ENCODE assay signal across 21 cellular contexts in genomic region chr14:24070285-24071143, GRCh38. TPM values are rescaled to one million over a fixed set of nuclear protein-coding genes. Genes with fewer than 3 reads are reported as not detected.
DNase-seq lines count a peak whose midpoint lies in the region; ATAC-seq, FAIRE-seq and TF ChIP-seq lines count a peak whose summit lies in the region.
"Had no signal": no experiment of that assay in that cellular context is flagged by ENCODE, and none has a peak within 500 bp of the region (broad histone marks: within the 10 kb centered on the region; RNA-seq: fewer than 3 reads in every experiment).

No MANE protein-coding gene starts in this region.

- H2BK12ac ChIP-seq in H1 (ENCODE audit: low read depth, low read length): 0 out of 2 replicates have a peak overlapping the region, but pooled peaks have one; percentile 50

- 90% methylated on average over 10 of the region's 10 CpGs; no CpG with 5 or more reads in 1 of the 2 experiments for WGBS in H1 (ENCODE audit: extremely low coverage in 1 of 2, insufficient coverage in 1 of 2, insufficient read length in 1 of 2, insufficient replicate concordance in 2 of 2, low coverage in 1 of 2, low lambda C conversion rate in 2 of 2, missing lambda C conversion rate in 1 of 2), 2 experiments

- no peak overlapping the region for H3K14ac ChIP-seq in H1 (ENCODE audit: insufficient read length)

- no peaks in the 10 kb centered on the region for H3K36me3 ChIP-seq in DND-41 (ENCODE audit: insufficient read depth, low read length)
- H3K36me3 ChIP-seq in H1 (ENCODE audit: control insufficient read depth in 2 of 4, insufficient read depth in 4 of 4, low read length in 3 of 4): no peaks in the 10 kb centered on the region
- H3K36me3 ChIP-seq in ascending aorta: no peaks in the 10 kb centered on the region
- H3K36me3 ChIP-seq: BLaER1 treated with 17β-estradiol and CSF1 and Interleukin-3, amounts not matched to agents 10 nM and 100 nM; left lung; right atrium auricular region; upper lobe of left lung had no signal

- H3K27ac ChIP-seq in DND-41 (ENCODE audit: low read length) (no peak overlapping the region), H1 (ENCODE audit: low read depth, low read length) (no peak overlapping the region), ascending aorta (no peak overlapping the region)
- H3K27ac ChIP-seq: BLaER1 treated with 17β-estradiol and CSF1 and Interleukin-3, amounts not matched to agents 10 nM and 100 nM; left lung; right atrium auricular region; upper lobe of left lung had no signal

- H4K5ac ChIP-seq in H1 (ENCODE audit: insufficient read length, low read depth, low read length): no peak overlapping the region

- H3K23me2 ChIP-seq in H1 (ENCODE audit: low read depth, low read length): no peaks in the 10 kb centered on the region

- H3K4ac ChIP-seq in H1 (replicated peaks; ENCODE audit: insufficient read length, low read depth, low read length): no peak overlapping the region

- no peak overlapping the region for H3K4me2 ChIP-seq in DND-41 (ENCODE audit: insufficient read depth, low read length)
- H3K4me2 ChIP-seq in H1 (ENCODE audit: insufficient read depth in 1 of 2, low read depth in 2 of 2, low read length in 2 of 2): no peak overlapping the region
- H3K4me2 ChIP-seq: BLaER1 treated with 17β-estradiol and CSF1 and Interleukin-3, amounts not matched to agents 10 nM and 100 nM had no signal

- DNase-seq in NCI-H1436 (lab: John Stamatoyannopoulos, UW) (peak; percentile 40), NCI-H1436 treated with DMSO at 0.1 percent for 48 hours (lab: John Stamatoyannopoulos, UW) (no peak), DND-41 (no peak), NCI-H526 treated with DMSO at 0.1 percent for 48 hours (lab: John Stamatoyannopoulos, UW) (peak; percentile 49), H1 (ENCODE audit: low read depth in 1 of 2, low spot score in 2 of 2) (no peak), T-helper 9 cell (no peak), DMS 273 (lab: John Stamatoyannopoulos, UW; ENCODE audit: unreplicated experiment) (no peak), ascending aorta (ENCODE audit: low spot score in 2 of 2) (no peak)
- DNase-seq: activated CD4-positive, alpha-beta T cell treated with anti-CD3 and anti-CD28 coated beads, Interleukin-2, amount 50 U/mL, for 1 hour; DMS153; H9; NCI-H446 treated with DMSO at 0.1 percent for 48 hours; upper lobe of left lung had no signal

- no peak overlapping the region for H3K23ac ChIP-seq in H1 (ENCODE audit: insufficient read length)

- H2BK15ac ChIP-seq in H1 (ENCODE audit: low read length): 0 out of 2 replicates have a peak overlapping the region, but pooled peaks have one; percentile 75

- H3K9me3 ChIP-seq in DND-41 (ENCODE audit: insufficient read depth, low read length, severe bottlenecking) (no peaks in the 10 kb centered on the region), H1 (ENCODE audit: insufficient read depth in 2 of 2, low read depth in 1 of 2, low read length in 1 of 2) (no peaks in the 10 kb centered on the region), ascending aorta (no peaks in the 10 kb centered on the region)
- H3K9me3 ChIP-seq: BLaER1 treated with 17β-estradiol and CSF1 and Interleukin-3, amounts not matched to agents 10 nM and 100 nM; left lung; right atrium auricular region; upper lobe of left lung had no signal

- TF ChIP-seq RAD21 in H1 (IDR thresholded peaks at IDR 0.05 in 1 of 2, conservative IDR thresholded peaks at IDR 0.05 in 1 of 2; ENCODE audit: low read depth in 2 of 2, low read length in 2 of 2): no peak

- no peak overlapping the region for H3K56ac ChIP-seq in H1 (replicated peaks; ENCODE audit: insufficient read length, low read depth, low read length)

- no peak overlapping the region for H3K9ac ChIP-seq in DND-41 (ENCODE audit: low read depth, low read length)
- no peak overlapping the region for H3K9ac ChIP-seq in H1 (replicated peaks in 1 of 4; ENCODE audit: extremely low read depth in 1 of 4, low read depth in 3 of 4, low read length in 3 of 4)
- H3K9ac ChIP-seq: BLaER1 treated with 17β-estradiol and CSF1 and Interleukin-3, amounts not matched to agents 10 nM and 100 nM had no signal

- TF ChIP-seq CTCF in DND-41 (IDR thresholded peaks at IDR 0.05; ENCODE audit: borderline replicate concordance, extremely low read depth, low read length, poor library complexity, severe bottlenecking) (no peak), H1 (IDR thresholded peaks at IDR 0.05; ENCODE audit: control extremely low read depth in 1 of 3, insufficient read depth in 1 of 3, low read depth in 1 of 3, low read length in 3 of 3) (no peak), ascending aorta (IDR thresholded peaks at IDR 0.05) (no peak)

- no peak for TF ChIP-seq EP300 in H1 (IDR thresholded peaks at IDR 0.05; ENCODE audit: borderline replicate concordance in 1 of 2, low read depth in 2 of 2, low read length in 2 of 2)

- 0 out of 2 replicates have a peak overlapping the region, but pooled peaks have one; percentile 57 for H2AK5ac ChIP-seq in H1 (ENCODE audit: low read depth, low read length)

- no peaks in the 10 kb centered on the region for H4K20me1 ChIP-seq in DND-41 (ENCODE audit: insufficient read depth, low read length)
- H4K20me1 ChIP-seq in H1 (replicated peaks in 1 of 2; ENCODE audit: control insufficient read depth in 1 of 2, insufficient read depth in 2 of 2, low read length in 2 of 2): no peaks in the 10 kb centered on the region
- H4K20me1 ChIP-seq: BLaER1 treated with 17β-estradiol and CSF1 and Interleukin-3, amounts not matched to agents 10 nM and 100 nM had no signal

- POLR2A ChIA-PET in H1 (lab: Charles Lee; ENCODE audit: partially characterized antibody): interaction anchor here (1.2 to 27.2 kb wide), 6 partner anchors 9 to 91 kb away, joined by 4 to 626 read pairs (median 11); partner anchors contain the start of genes IRF9 and PCK2

- H3K4me3 ChIP-seq in DND-41 (ENCODE audit: low read depth in 1 of 2, low read length in 2 of 2) (no peak overlapping the region), H1 (ENCODE audit: extremely low read depth in 1 of 4, insufficient read depth in 2 of 4, low read depth in 3 of 4, low read length in 4 of 4) (no peak overlapping the region), ascending aorta (no peak overlapping the region)
- H3K4me3 ChIP-seq: BLaER1 treated with 17β-estradiol and CSF1 and Interleukin-3, amounts not matched to agents 10 nM and 100 nM; left lung; right atrium auricular region; upper lobe of left lung had no signal

- FAIRE-seq in H1 (lab: Jason Lieb, UNC): no peak
- FAIRE-seq: A204.1, RCC 7860, TTC549 had no signal

- H3K79me2 ChIP-seq in DND-41 (ENCODE audit: insufficient read depth, low read length) (no peaks in the 10 kb centered on the region), H1 (ENCODE audit: control insufficient read depth in 1 of 2, insufficient read depth in 2 of 2, low read length in 2 of 2) (no peaks in the 10 kb centered on the region)

- H3K18ac ChIP-seq in H1 (ENCODE audit: extremely low read depth, low read length): no peak overlapping the region

- no peak overlapping the region for H4K91ac ChIP-seq in H1 (replicated peaks; ENCODE audit: insufficient read length, low read length)

- H2BK20ac ChIP-seq in H1 (ENCODE audit: low read length): no peak overlapping the region

- no peak overlapping the region for H2BK5ac ChIP-seq in H1 (ENCODE audit: low read depth, low read length)

- CTCF ChIA-PET in H1 (lab: Charles Lee; ENCODE audit: partially characterized antibody): interaction anchor here (0.7 to 23.8 kb wide), 13 partner anchors 9 to 371 kb away, joined by 3 to 316 read pairs (median 5); partner anchors contain the start of genes CARMIL3, DHRS4, IRF9 and PCK2

- no peak overlapping the region for H2BK120ac ChIP-seq in H1 (replicated peaks; ENCODE audit: low read depth, low read length)

- TF ChIP-seq POLR2A in H1 (IDR thresholded peaks at IDR 0.05; ENCODE audit: control extremely low read depth in 1 of 2, low read depth in 2 of 2, low read length in 2 of 2): no peak

- H3K27me3 ChIP-seq in DND-41 (ENCODE audit: insufficient read depth, low read length, poor library complexity) (no peaks in the 10 kb centered on the region), H1 (replicated peaks in 1 of 4; ENCODE audit: control insufficient read depth in 3 of 4, extremely low read depth in 1 of 4, insufficient read depth in 3 of 4, low read length in 3 of 4) (no peaks in the 10 kb centered on the region; a peak in 1 of 7 replicates), ascending aorta (no peaks in the 10 kb centered on the region)
- H3K27me3 ChIP-seq: BLaER1 treated with 17β-estradiol and CSF1 and Interleukin-3, amounts not matched to agents 10 nM and 100 nM; right atrium auricular region; upper lobe of left lung had no signal

- intact Hi-C loops in ascending aorta (cut with DNase I): no loop called here

- H2AFZ ChIP-seq in DND-41 (ENCODE audit: low read depth, low read length) (no peak overlapping the region), H1 (ENCODE audit: low read length) (no peak overlapping the region)

- no peaks in the 10 kb centered on the region for H3K79me1 ChIP-seq in H1 (ENCODE audit: low read depth, low read length)

- H4K8ac ChIP-seq in H1 (ENCODE audit: extremely low read depth, insufficient read depth, low read length): no peak overlapping the region

- ATAC-seq in DND-41 (ENCODE audit: insufficient read depth, low read depth): 0 out of 3 replicates have a peak, but pooled peaks have one; percentile 16
- ATAC-seq: left lung had no signal

- H3K4me1 ChIP-seq in DND-41 (ENCODE audit: insufficient read depth, low read length) (no peaks in the 10 kb centered on the region), H1 (replicated peaks in 1 of 4; ENCODE audit: control insufficient read depth in 3 of 4, insufficient read depth in 4 of 4, low read length in 3 of 4) (no peaks in the 10 kb centered on the region), ascending aorta (peaks cover 3 to 15% of the 10 kb centered on the region in 2 donors)
- H3K4me1 ChIP-seq: left lung had no signal

RNA-seq across cellular contexts. Expression of gene CPNE6, which starts 0.8 kb away (rescaled TPM):
- total RNA-seq in H1 (2021; fragmentation: NEBNext Ultra II Directional; extraction: Animal tissue kit (Norgen Biotek cat#: 25700)): not detected in 2 replicates
- 0.02 and 0.05 TPM in 2 replicates for polyA plus RNA-seq in H1 (2011; rRNA removed)
- polyA plus RNA-seq in H1 (2011; cell fraction: cytosol; rRNA removed): not detected
- 0.81 TPM for polyA plus RNA-seq in H1 (2011; cell fraction: nucleus; rRNA removed)
- not detected in 4 replicates for polyA plus RNA-seq in H1 (2012, experiment 1 of 2)
- not detected for polyA plus RNA-seq in H1 (2012, experiment 2 of 2)
- 0.04 TPM for polyA plus RNA-seq in H1 (2013, experiment 1 of 2)
- not detected for polyA plus RNA-seq in H1 (2013, experiment 2 of 2)
- polyA minus RNA-seq in H1 (2011; rRNA and poly(A)+ RNA removed): 0.07 TPM in 1 of 2 replicates, not detected in the other
- polyA minus RNA-seq in H1 (2011; cell fraction: cytosol; rRNA and poly(A)+ RNA removed): not detected
- not detected for polyA minus RNA-seq in H1 (2011; cell fraction: nucleus; rRNA and poly(A)+ RNA removed)
- total RNA-seq in ascending aorta: not detected
- total RNA-seq: H9, left lung, M059J, mononuclear cell, upper lobe of left lung had no signal

RNA-seq across cellular contexts. Expression of gene CARMIL3, which starts 18.7 kb away (rescaled TPM):
- 8.5 and 9.0 TPM in 2 replicates for total RNA-seq in H1 (2021; fragmentation: NEBNext Ultra II Directional; extraction: Animal tissue kit (Norgen Biotek cat#: 25700))
- polyA plus RNA-seq in H1 (2011; rRNA removed): 6.0 and 7.8 TPM in 2 replicates
- 6.2 TPM for polyA plus RNA-seq in H1 (2011; cell fraction: cytosol; rRNA removed)
- polyA plus RNA-seq in H1 (2011; cell fraction: nucleus; rRNA removed): 66.0 TPM
- polyA plus RNA-seq in H1 (2012, experiment 1 of 2): 8.3 to 9.7 TPM (median 9.4 TPM) in 4 replicates
- polyA plus RNA-seq in H1 (2012, experiment 2 of 2): 4.6 TPM
- 4.0 TPM for polyA plus RNA-seq in H1 (2013, experiment 1 of 2)
- 3.4 TPM for polyA plus RNA-seq in H1 (2013, experiment 2 of 2)
- polyA minus RNA-seq in H1 (2011; rRNA and poly(A)+ RNA removed): 9.5 and 11.4 TPM in 2 replicates
- 3.9 TPM for polyA minus RNA-seq in H1 (2011; cell fraction: cytosol; rRNA and poly(A)+ RNA removed)
- polyA minus RNA-seq in H1 (2011; cell fraction: nucleus; rRNA and poly(A)+ RNA removed): 17.4 TPM
- total RNA-seq in ascending aorta: not detected
- total RNA-seq: M059J, right atrium auricular region had no signal

RNA-seq across cellular contexts. Expression of gene PCK2, which starts 23.6 kb away (rescaled TPM):
- total RNA-seq in H1 (2021; fragmentation: NEBNext Ultra II Directional; extraction: Animal tissue kit (Norgen Biotek cat#: 25700)): 79.3 and 81.9 TPM in 2 replicates
- 115 and 221 TPM in 2 replicates for polyA plus RNA-seq in H1 (2011; rRNA removed)
- polyA plus RNA-seq in H1 (2011; cell fraction: cytosol; rRNA removed): 165 TPM
- polyA plus RNA-seq in H1 (2011; cell fraction: nucleus; rRNA removed): 263 TPM
- 63.9 to 105 TPM (median 99.4 TPM) in 4 replicates for polyA plus RNA-seq in H1 (2012, experiment 1 of 2)
- polyA plus RNA-seq in H1 (2012, experiment 2 of 2): 105 TPM
- 67.3 TPM for polyA plus RNA-seq in H1 (2013, experiment 1 of 2)
- polyA plus RNA-seq in H1 (2013, experiment 2 of 2): 67.0 TPM
- 75.2 and 96.9 TPM in 2 replicates for polyA minus RNA-seq in H1 (2011; rRNA and poly(A)+ RNA removed)
- polyA minus RNA-seq in H1 (2011; cell fraction: cytosol; rRNA and poly(A)+ RNA removed): 79.0 TPM
- polyA minus RNA-seq in H1 (2011; cell fraction: nucleus; rRNA and poly(A)+ RNA removed): 63.1 TPM
- total RNA-seq in ascending aorta: 26.1 TPM

RNA-seq across cellular contexts. Expression of gene DCAF11, which starts 44.1 kb away (rescaled TPM):
- 63.6 and 67.2 TPM in 2 replicates for total RNA-seq in H1 (2021; fragmentation: NEBNext Ultra II Directional; extraction: Animal tissue kit (Norgen Biotek cat#: 25700))
- polyA plus RNA-seq in H1 (2011; rRNA removed): 60.4 and 74.6 TPM in 2 replicates
- polyA plus RNA-seq in H1 (2011; cell fraction: cytosol; rRNA removed): 80.4 TPM
- 82.9 TPM for polyA plus RNA-seq in H1 (2011; cell fraction: nucleus; rRNA removed)
- polyA plus RNA-seq in H1 (2012, experiment 1 of 2): 58.7 to 73.6 TPM (median 70.9 TPM) in 4 replicates
- 77.2 TPM for polyA plus RNA-seq in H1 (2012, experiment 2 of 2)
- polyA plus RNA-seq in H1 (2013, experiment 1 of 2): 30.0 TPM
- 30.0 TPM for polyA plus RNA-seq in H1 (2013, experiment 2 of 2)
- 83.6 and 86.0 TPM in 2 replicates for polyA minus RNA-seq in H1 (2011; rRNA and poly(A)+ RNA removed)
- polyA minus RNA-seq in H1 (2011; cell fraction: cytosol; rRNA and poly(A)+ RNA removed): 46.2 TPM
- polyA minus RNA-seq in H1 (2011; cell fraction: nucleus; rRNA and poly(A)+ RNA removed): 55.6 TPM
- 52.3 TPM for total RNA-seq in ascending aorta

RNA-seq across cellular contexts. Expression of gene NRL, which starts 44.2 kb away (rescaled TPM):
- 1.1 TPM in 2 replicates for total RNA-seq in H1 (2021; fragmentation: NEBNext Ultra II Directional; extraction: Animal tissue kit (Norgen Biotek cat#: 25700))
- 2.1 and 2.2 TPM in 2 replicates for polyA plus RNA-seq in H1 (2011; rRNA removed)
- 1.9 TPM for polyA plus RNA-seq in H1 (2011; cell fraction: cytosol; rRNA removed)
- polyA plus RNA-seq in H1 (2011; cell fraction: nucleus; rRNA removed): 1.8 TPM
- polyA plus RNA-seq in H1 (2012, experiment 1 of 2): 0.39 to 1.3 TPM (median 0.65 TPM) in 4 replicates
- polyA plus RNA-seq in H1 (2012, experiment 2 of 2): 1.0 TPM
- 1.1 TPM for polyA plus RNA-seq in H1 (2013, experiment 1 of 2)
- 1.3 TPM for polyA plus RNA-seq in H1 (2013, experiment 2 of 2)
- polyA minus RNA-seq in H1 (2011; rRNA and poly(A)+ RNA removed): 0.95 and 1.5 TPM in 2 replicates
- 0.51 TPM for polyA minus RNA-seq in H1 (2011; cell fraction: cytosol; rRNA and poly(A)+ RNA removed)
- 2.5 TPM for polyA minus RNA-seq in H1 (2011; cell fraction: nucleus; rRNA and poly(A)+ RNA removed)
- total RNA-seq in ascending aorta: not detected

Comparison
In these comparisons a context has a peak if more than half of its experiments do, and no peak if none do; other contexts are left out.
1. DNase-seq: peak in NCI-H1436 (single experiment) and NCI-H526 treated with DMSO at 0.1 percent for 48 hours (single experiment); none in NCI-H1436 treated with DMSO at 0.1 percent for 48 hours (single experiment), DND-41 (single experiment), H1 (0 of 2), T-helper 9 cell (single experiment), DMS 273 (single experiment) and ascending aorta (0 of 2).